Comparison of ENCODE assay signal across 29 cellular contexts in genomic region chr4:71692963-71693362, GRCh38.
"Had no signal": no experiment of that assay in that cellular context is flagged by ENCODE, and none has a peak within 500 bp of the region (broad histone marks: within the 10 kb centered on the region; RNA-seq: fewer than 3 reads in every experiment).

No MANE protein-coding gene starts in this region.

- H3K27ac ChIP-seq: ascending aorta, breast epithelium, cardiac muscle cell, colonic mucosa, dorsolateral prefrontal cortex, heart left ventricle had no signal

- H3K27me3 ChIP-seq: ascending aorta, breast epithelium, cardiac muscle cell, colonic mucosa, heart left ventricle had no signal

- H3K4me3 Mint-ChIP-seq: activated B cell treated with CpG ODN at 0.5 μM for 24 hours; activated CD4-positive, alpha-beta memory T cell treated with anti-CD3 and anti-CD28 coated beads, Interleukin-2, amount 10 ng/mL, durations not matched to agents 7 days and 5 days; activated naive CD4-positive, alpha-beta T cell treated with anti-CD3 and anti-CD28 coated beads, Interleukin-2, amount 10 ng/mL, durations not matched to agents 7 days and 5 days; activated naive CD8-positive, alpha-beta T cell treated with anti-CD3 and anti-CD28 coated beads, Interleukin-2, amount 10 ng/mL, durations not matched to agents 7 days and 5 days; activated T-cell treated with anti-CD3 and anti-CD28 coated beads, Interleukin-2, amount 50 U/mL, for 24 hours; activated T-cell treated with anti-CD3 and anti-CD28 coated beads, Interleukin-2, amount 50 U/mL, for 72 hours; brain; dendritic cell treated with granulocyte-macrophage colony-stimulating factor and Interleukin-4, amounts not matched to agents 40 ng/mL and 50 ng/mL, for 4 days; endodermal cell had no signal

- H3K27ac Mint-ChIP-seq: activated B cell treated with CpG ODN at 0.5 μM for 24 hours; activated CD4-positive, alpha-beta memory T cell treated with anti-CD3 and anti-CD28 coated beads, Interleukin-2, amount 10 ng/mL, durations not matched to agents 7 days and 5 days; activated naive CD4-positive, alpha-beta T cell treated with anti-CD3 and anti-CD28 coated beads, Interleukin-2, amount 10 ng/mL, durations not matched to agents 7 days and 5 days; activated naive CD4-positive, alpha-beta T cell treated with anti-CD3 and anti-CD28 coated beads, Interleukin-2, amount 50 U/mL, for 72 hours; activated naive CD8-positive, alpha-beta T cell treated with anti-CD3 and anti-CD28 coated beads, Interleukin-2, amount 10 ng/mL, durations not matched to agents 7 days and 5 days; activated T-cell treated with anti-CD3 and anti-CD28 coated beads, Interleukin-2, amount 50 U/mL, for 24 hours; activated T-cell treated with anti-CD3 and anti-CD28 coated beads, Interleukin-2, amount 50 U/mL, for 72 hours; dendritic cell treated with granulocyte-macrophage colony-stimulating factor and Interleukin-4, amounts not matched to agents 40 ng/mL and 50 ng/mL, for 4 days; endodermal cell had no signal

- H3K9me3 Mint-ChIP-seq: activated B cell treated with CpG ODN at 0.5 μM for 24 hours; activated CD4-positive, alpha-beta memory T cell treated with anti-CD3 and anti-CD28 coated beads, Interleukin-2, amount 10 ng/mL, durations not matched to agents 7 days and 5 days; activated naive CD4-positive, alpha-beta T cell treated with anti-CD3 and anti-CD28 coated beads, Interleukin-2, amount 10 ng/mL, durations not matched to agents 7 days and 5 days; activated naive CD4-positive, alpha-beta T cell treated with anti-CD3 and anti-CD28 coated beads, Interleukin-2, amount 50 U/mL, for 72 hours; activated naive CD8-positive, alpha-beta T cell treated with anti-CD3 and anti-CD28 coated beads, Interleukin-2, amount 10 ng/mL, durations not matched to agents 7 days and 5 days; activated T-cell treated with anti-CD3 and anti-CD28 coated beads, Interleukin-2, amount 50 U/mL, for 24 hours; activated T-cell treated with anti-CD3 and anti-CD28 coated beads, Interleukin-2, amount 50 U/mL, for 72 hours; brain; dendritic cell treated with granulocyte-macrophage colony-stimulating factor and Interleukin-4, amounts not matched to agents 40 ng/mL and 50 ng/mL, for 4 days; endodermal cell had no signal

- H3K4me1 Mint-ChIP-seq: activated B cell treated with CpG ODN at 0.5 μM for 24 hours; activated CD4-positive, alpha-beta memory T cell treated with anti-CD3 and anti-CD28 coated beads, Interleukin-2, amount 10 ng/mL, durations not matched to agents 7 days and 5 days; activated naive CD4-positive, alpha-beta T cell treated with anti-CD3 and anti-CD28 coated beads, Interleukin-2, amount 10 ng/mL, durations not matched to agents 7 days and 5 days; activated naive CD8-positive, alpha-beta T cell treated with anti-CD3 and anti-CD28 coated beads, Interleukin-2, amount 10 ng/mL, durations not matched to agents 7 days and 5 days had no signal

- H3K27me3 Mint-ChIP-seq: activated naive CD4-positive, alpha-beta T cell treated with anti-CD3 and anti-CD28 coated beads, Interleukin-2, amount 10 ng/mL, durations not matched to agents 7 days and 5 days; activated naive CD8-positive, alpha-beta T cell treated with anti-CD3 and anti-CD28 coated beads, Interleukin-2, amount 10 ng/mL, durations not matched to agents 7 days and 5 days; dendritic cell treated with granulocyte-macrophage colony-stimulating factor and Interleukin-4, amounts not matched to agents 40 ng/mL and 50 ng/mL, for 4 days had no signal

- H3K36me3 ChIP-seq: ascending aorta, breast epithelium, cardiac muscle cell, colonic mucosa, heart left ventricle had no signal

- H3K36me3 Mint-ChIP-seq: activated naive CD4-positive, alpha-beta T cell treated with anti-CD3 and anti-CD28 coated beads, Interleukin-2, amount 10 ng/mL, durations not matched to agents 7 days and 5 days; activated naive CD4-positive, alpha-beta T cell treated with anti-CD3 and anti-CD28 coated beads, Interleukin-2, amount 50 U/mL, for 72 hours; activated naive CD8-positive, alpha-beta T cell treated with anti-CD3 and anti-CD28 coated beads, Interleukin-2, amount 10 ng/mL, durations not matched to agents 7 days and 5 days; brain had no signal

- H3K4me1 ChIP-seq: ascending aorta, breast epithelium, colonic mucosa, heart left ventricle had no signal

- DNase-seq: activated B cell treated with CpG ODN at 0.5 μM for 24 hours; activated CD4-positive, alpha-beta memory T cell treated with anti-CD3 and anti-CD28 coated beads, Interleukin-2, amount 10 ng/mL, durations not matched to agents 7 days and 5 days; activated CD4-positive, alpha-beta T cell treated with anti-CD3 and anti-CD28 coated beads for 48 hours; activated CD8-positive, alpha-beta memory T cell treated with anti-CD3 and anti-CD28 coated beads, Interleukin-2, amount 50 U/mL, for 48 hours; activated gamma-delta T cell; activated naive CD4-positive, alpha-beta T cell; activated naive CD4-positive, alpha-beta T cell treated with anti-CD3 and anti-CD28 coated beads, Interleukin-2, amount 10 ng/mL, durations not matched to agents 7 days and 5 days; activated naive CD8-positive, alpha-beta T cell treated with anti-CD3 and anti-CD28 coated beads, Interleukin-2, amount 10 ng/mL, durations not matched to agents 7 days and 5 days; activated T-cell treated with anti-CD3 and anti-CD28 coated beads for 4 hours; activated T-cell treated with anti-CD3 and anti-CD28 coated beads, Interleukin-2, amount 50 U/mL, for 24 hours; activated T-cell treated with anti-CD3 and anti-CD28 coated beads, Interleukin-2, amount 50 U/mL, for 72 hours; central memory CD4-positive, alpha-beta T cell; cerebellar nuclear complex; colonic mucosa; dorsolateral prefrontal cortex; effector memory CD4-positive, alpha-beta T cell; endodermal cell; foreskin fibroblast; glutamatergic neuron; heart left ventricle; T-helper 2 cell had no signal

- H3K9me3 ChIP-seq: ascending aorta, breast epithelium, colonic mucosa, heart left ventricle had no signal

- H3K4me3 ChIP-seq: ascending aorta, breast epithelium, cardiac muscle cell, colonic mucosa, dorsolateral prefrontal cortex, heart left ventricle had no signal

- ATAC-seq: activated CD4-positive, CD25-positive, alpha-beta regulatory T cell treated with anti-CD3 and anti-CD28 coated beads, Interleukin-2, amount 50 U/mL, for 24 hours; activated naive CD4-positive, alpha-beta T cell treated with anti-CD3 and anti-CD28 coated beads, Interleukin-2, amount 50 U/mL, for 72 hours; activated T-cell treated with anti-CD3 and anti-CD28 coated beads, Interleukin-2, amount 50 U/mL, for 72 hours; esophagus mucosa; heart left ventricle had no signal
